Comparison of ENCODE assay signal across 10 cellular contexts in the genomic region with DNA sequence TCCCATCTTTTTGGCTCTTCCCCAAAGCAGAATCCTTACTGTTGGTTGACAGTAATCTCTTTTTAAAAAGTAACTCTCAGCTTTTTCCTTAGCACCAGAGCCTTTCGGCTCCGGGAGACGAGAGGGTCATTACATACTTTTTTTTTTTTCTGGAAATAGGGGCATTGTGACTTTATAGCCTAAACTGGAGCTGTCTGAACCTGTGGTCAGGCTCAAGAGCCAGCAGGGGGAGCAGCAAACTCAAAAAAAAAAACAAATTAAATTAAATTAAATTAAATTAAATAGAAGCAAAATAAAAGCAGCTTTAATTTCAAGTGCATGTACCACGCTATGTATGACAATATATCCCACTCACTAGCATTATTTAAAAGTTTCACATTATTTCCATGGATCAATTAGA.
DNase-seq lines count a peak whose midpoint lies in the region; ATAC-seq, FAIRE-seq and TF ChIP-seq lines count a peak whose summit lies in the region.
"Had no signal": no experiment of that assay in that cellular context is flagged by ENCODE, and none has a peak within 500 bp of the region (broad histone marks: within the 10 kb centered on the region; RNA-seq: fewer than 3 reads in every experiment).

No MANE protein-coding gene starts in this region.

- FAIRE-seq in A549 (lab: Jason Lieb, UNC): no peak

- TF ChIP-seq CTCF in A549 (IDR thresholded peaks at IDR 0.05): peak; percentile 59
- TF ChIP-seq CTCF in GM10248 (IDR thresholded peaks at IDR 0.05; ENCODE audit: control extremely low read depth, extremely low read depth, low read depth, missing control alignments): peak; percentile 35
- TF ChIP-seq CTCF in VCaP (conservative IDR thresholded peaks at IDR 0.05): peak; percentile 77

- TF ChIP-seq RAD21 in A549 (conservative IDR thresholded peaks at IDR 0.05 in 1 of 2, IDR thresholded peaks at IDR 0.05 in 1 of 2): peak; percentile 42 to 61; a peak in 4 of 5 replicates

- H3K9me3 ChIP-seq in A549: no peaks in the 10 kb centered on the region
- H3K9me3 ChIP-seq: sigmoid colon had no signal

- no peak for TF ChIP-seq EP300 in A549 (IDR thresholded peaks at IDR 0.05)

- DNase-seq in A549 (ENCODE audit: low read depth in 1 of 2, low spot score in 1 of 2) (no peak), GM10248 (ENCODE audit: extremely low spot score) (no peak), iPS-NIHi11 (ENCODE audit: low spot score) (peak; percentile 29), midbrain (lab: John Stamatoyannopoulos, UW) (no peak), NCI-H1417 treated with DMSO at 0.1 percent for 48 hours (lab: John Stamatoyannopoulos, UW) (no peak), mucosa of gallbladder (ENCODE audit: low spot score) (no peak), NCI-H2107 treated with DMSO at 0.1 percent for 48 hours (lab: John Stamatoyannopoulos, UW; ENCODE audit: unreplicated experiment) (no peak)
- DNase-seq: sigmoid colon had no signal

- ATAC-seq in A549: no peak

- POLR2A ChIA-PET in A549 (lab: Yijun Ruan, JAX) (no interaction called here), GM10248 (lab: Yijun Ruan, JAX) (interaction anchor here (0.7 kb wide), 1 partner anchor 23 kb away, joined by 3 read pairs; no protein-coding TSS in a partner anchor)

- no peak for TF ChIP-seq POLR2A in A549 (IDR thresholded peaks at IDR 0.05; ENCODE audit: low read length)

- WGBS in A549 (ENCODE audit: missing lambda C conversion rate): 5% methylated on average over 4 of the region's 4 CpGs

- no peak overlapping the region for H3K27ac ChIP-seq in A549
- peak overlapping the region; percentile 82; the same call in 1 of the 2 replicates for H3K27ac ChIP-seq in VCaP
- H3K27ac ChIP-seq: sigmoid colon, SK-N-MC had no signal

- CTCF ChIA-PET in A549 (lab: Yijun Ruan, JAX): interaction anchor here (0.6 to 1.1 kb wide), 7 partner anchors 14 to 269 kb away, joined by 3 read pairs; no protein-coding TSS in a partner anchor
- CTCF ChIA-PET in GM10248 (lab: Yijun Ruan, JAX): interaction anchor here (0.8 to 2.1 kb wide), 4 partner anchors 11 to 277 kb away, joined by 3 to 5 read pairs (median 4); no protein-coding TSS in a partner anchor

- no peak overlapping the region for H3K4me3 ChIP-seq in A549
- H3K4me3 ChIP-seq: sigmoid colon, SK-N-MC had no signal

- H3K4me2 ChIP-seq in A549: no peak overlapping the region

- H3K4me1 ChIP-seq in A549: 0 out of 3 replicates have a peak, but pooled peaks cover 1% of the 10 kb centered on the region

TF ChIP-seq in A549, 52 proteins besides CTCF, POLR2A, EP300 and RAD21:
- TF ChIP-seq KDM5A (IDR thresholded peaks at IDR 0.05) (no peak), MAZ (IDR thresholded peaks at IDR 0.05; ENCODE audit: borderline replicate concordance, low read depth, low read length) (no peak), HEYL (CRISPR knock-in tag; IDR thresholded peaks at IDR 0.05) (no peak), CHD4 (IDR thresholded peaks at IDR 0.05; ENCODE audit: borderline replicate concordance) (no peak), SMC3 (IDR thresholded peaks at IDR 0.05) (peak; percentile 53; the same call in 2 of the 3 replicates), CEBPB (IDR thresholded peaks at IDR 0.05) (no peak)
- TF ChIP-seq, protein P1, sequence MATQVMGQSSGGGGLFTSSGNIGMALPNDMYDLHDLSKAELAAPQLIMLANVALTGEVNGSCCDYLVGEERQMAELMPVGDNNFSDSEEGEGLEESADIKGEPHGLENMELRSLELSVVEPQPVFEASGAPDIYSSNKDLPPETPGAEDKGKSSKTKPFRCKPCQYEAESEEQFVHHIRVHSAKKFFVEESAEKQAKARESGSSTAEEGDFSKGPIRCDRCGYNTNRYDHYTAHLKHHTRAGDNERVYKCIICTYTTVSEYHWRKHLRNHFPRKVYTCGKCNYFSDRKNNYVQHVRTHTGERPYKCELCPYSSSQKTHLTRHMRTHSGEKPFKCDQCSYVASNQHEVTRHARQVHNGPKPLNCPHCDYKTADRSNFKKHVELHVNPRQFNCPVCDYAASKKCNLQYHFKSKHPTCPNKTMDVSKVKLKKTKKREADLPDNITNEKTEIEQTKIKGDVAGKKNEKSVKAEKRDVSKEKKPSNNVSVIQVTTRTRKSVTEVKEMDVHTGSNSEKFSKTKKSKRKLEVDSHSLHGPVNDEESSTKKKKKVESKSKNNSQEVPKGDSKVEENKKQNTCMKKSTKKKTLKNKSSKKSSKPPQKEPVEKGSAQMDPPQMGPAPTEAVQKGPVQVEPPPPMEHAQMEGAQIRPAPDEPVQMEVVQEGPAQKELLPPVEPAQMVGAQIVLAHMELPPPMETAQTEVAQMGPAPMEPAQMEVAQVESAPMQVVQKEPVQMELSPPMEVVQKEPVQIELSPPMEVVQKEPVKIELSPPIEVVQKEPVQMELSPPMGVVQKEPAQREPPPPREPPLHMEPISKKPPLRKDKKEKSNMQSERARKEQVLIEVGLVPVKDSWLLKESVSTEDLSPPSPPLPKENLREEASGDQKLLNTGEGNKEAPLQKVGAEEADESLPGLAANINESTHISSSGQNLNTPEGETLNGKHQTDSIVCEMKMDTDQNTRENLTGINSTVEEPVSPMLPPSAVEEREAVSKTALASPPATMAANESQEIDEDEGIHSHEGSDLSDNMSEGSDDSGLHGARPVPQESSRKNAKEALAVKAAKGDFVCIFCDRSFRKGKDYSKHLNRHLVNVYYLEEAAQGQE (IDR thresholded peaks at IDR 0.05): no peak
